34 cellular contexts compared by ENCODE assay signal in the genomic region with DNA sequence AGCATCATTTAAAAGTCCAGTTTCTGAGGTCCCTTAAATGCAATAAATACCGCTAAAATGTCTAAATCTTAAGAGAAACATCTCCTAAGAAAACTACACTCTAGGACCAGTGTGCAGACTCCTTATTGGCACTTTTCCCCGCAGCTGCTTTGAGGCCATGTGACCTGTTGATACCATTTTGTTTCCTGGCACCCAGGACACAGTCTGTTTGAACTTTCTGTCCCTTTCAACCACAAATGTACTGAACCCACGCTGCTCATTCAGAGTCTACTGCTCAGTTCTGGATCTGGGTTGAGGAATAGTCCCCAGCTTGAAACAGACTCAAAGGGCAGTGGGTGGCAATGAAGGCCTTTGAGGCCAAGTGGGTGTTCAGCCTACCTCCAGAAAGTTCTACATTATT. TPM values are rescaled to one million over a fixed set of nuclear protein-coding genes. Genes with fewer than 3 reads are reported as not detected.
DNase-seq lines count a peak whose midpoint lies in the region; ATAC-seq, FAIRE-seq and TF ChIP-seq lines count a peak whose summit lies in the region.
"Had no signal": no experiment of that assay in that cellular context is flagged by ENCODE, and none has a peak within 500 bp of the region (broad histone marks: within the 10 kb centered on the region; RNA-seq: fewer than 3 reads in every experiment).

No MANE protein-coding gene starts in this region.

- H3K18ac ChIP-seq in IMR-90 (ENCODE audit: low read depth, low read length): no peak overlapping the region

- H3K4me2 ChIP-seq in IMR-90 (ENCODE audit: low read depth, low read length) (no peak overlapping the region), astrocyte (ENCODE audit: low read length) (no peak overlapping the region)
- H3K4me2 ChIP-seq: GM23338 had no signal

- H3K9ac ChIP-seq in IMR-90 (ENCODE audit: low read depth, low read length) (no peak overlapping the region), astrocyte (ENCODE audit: low read length) (no peak overlapping the region)

- in situ Hi-C loops in IMR-90 (cut with MboI; ENCODE audit: low sequenced_read_pairs): no loop called here

- H3K27me3 ChIP-seq in IMR-90 (ENCODE audit: control insufficient read depth, insufficient read depth, low read length): no peaks in the 10 kb centered on the region
- H3K27me3 ChIP-seq in astrocyte (ENCODE audit: insufficient read depth, low read length): no peaks in the 10 kb centered on the region
- no peaks in the 10 kb centered on the region for H3K27me3 ChIP-seq in spleen (replicated peaks in 1 of 7)
- H3K27me3 ChIP-seq: brain microvascular endothelial cell, left lung had no signal

- CTCF ChIA-PET in IMR-90 (lab: Yijun Ruan, JAX): interaction anchor here (0.6 kb wide), 2 partner anchors 247 to 259 kb away, joined by 3 to 4 read pairs; no protein-coding TSS in a partner anchor

- ATAC-seq in IMR-90 (ENCODE audit: low read depth) (no peak), sciatic nerve (no peak)
- ATAC-seq: GM23338, left lung, PC-3 had no signal

- no peak for TF ChIP-seq RAD21 in IMR-90 (IDR thresholded peaks at IDR 0.05; ENCODE audit: low read length)

- H2BK20ac ChIP-seq in IMR-90 (ENCODE audit: low read depth, low read length): no peak overlapping the region

- H3K14ac ChIP-seq in IMR-90 (replicated peaks; ENCODE audit: low read depth, low read length): 0 out of 2 replicates have a peak overlapping the region, but pooled peaks have one; percentile 23

- H3K9me3 ChIP-seq in IMR-90 (ENCODE audit: control insufficient read depth, insufficient read depth, low read length) (no peaks in the 10 kb centered on the region), astrocyte (ENCODE audit: insufficient read depth, low read depth, low read length) (no peaks in the 10 kb centered on the region), spleen (no peaks in the 10 kb centered on the region)
- H3K9me3 ChIP-seq: left lung, prostate gland had no signal

- H4K91ac ChIP-seq in IMR-90 (ENCODE audit: insufficient read depth, low read depth, low read length): no peak overlapping the region

- dilution Hi-C loops in IMR-90 (cut with HindIII; ENCODE audit: low sequenced_read_pairs, unreplicated experiment): no loop called here

- 0 out of 2 replicates have a peak overlapping the region, but pooled peaks have one; percentile 27 for H3K4ac ChIP-seq in IMR-90 (ENCODE audit: low read depth, low read length)

- no peak for TF ChIP-seq POLR2A in IMR-90 (IDR thresholded peaks at IDR 0.05; ENCODE audit: low read depth, low read length)
- TF ChIP-seq POLR2A in spleen (IDR thresholded peaks at IDR 0.05): no peak

- H3K4me1 ChIP-seq in IMR-90 (ENCODE audit: control insufficient read depth, insufficient read depth, low read length): no peaks in the 10 kb centered on the region; the same call in 1 of the 2 replicates
- peaks cover 14% of the 10 kb centered on the region for H3K4me1 ChIP-seq in astrocyte (ENCODE audit: insufficient read depth, low read length)
- peaks cover 6 to 19% (median 15%) of the 10 kb centered on the region in 6 donors for H3K4me1 ChIP-seq in spleen
- H3K4me1 ChIP-seq: prostate gland had no signal

- no peak overlapping the region for H3K4me3 ChIP-seq in IMR-90 (ENCODE audit: insufficient read depth, low read depth, low read length)
- no peak overlapping the region for H3K4me3 ChIP-seq in astrocyte (ENCODE audit: insufficient read depth, low read depth, low read length)
- H3K4me3 ChIP-seq in spleen: no peak overlapping the region
- H3K4me3 ChIP-seq: GM23338, left lung, prostate gland had no signal

- peaks cover 9% of the 10 kb centered on the region for H3K9me1 ChIP-seq in IMR-90 (ENCODE audit: insufficient read depth, low read length)

- no peak overlapping the region for H2BK15ac ChIP-seq in IMR-90 (ENCODE audit: low read depth, low read length)

- H3K79me2 ChIP-seq in astrocyte (ENCODE audit: insufficient read depth, low read length): no peaks in the 10 kb centered on the region

- no peaks in the 10 kb centered on the region for H3K27me3 Mint-ChIP-seq in astrocyte (ENCODE audit: low read depth, unreplicated experiment)
- H3K27me3 Mint-ChIP-seq: naive B cell had no signal

- H3K36me3 ChIP-seq in IMR-90 (ENCODE audit: control insufficient read depth, insufficient read depth, low read length) (peaks cover 17% of the 10 kb centered on the region), astrocyte (ENCODE audit: insufficient read depth, low read length) (peaks cover 24% of the 10 kb centered on the region), spleen (peaks cover 0 to 56% (median 15%) of the 10 kb centered on the region in 6 donors)
- H3K36me3 ChIP-seq: prostate gland had no signal

- no peak overlapping the region for H3K4me3 Mint-ChIP-seq in astrocyte (ENCODE audit: unreplicated experiment)
- H3K4me3 Mint-ChIP-seq: activated naive CD4-positive, alpha-beta T cell treated with anti-CD3 and anti-CD28 coated beads for 36 hours; activated T-helper 1 cell treated with anti-CD3 and anti-CD28 coated beads, Interleukin-12 subunit alpha, Interleukin-12 subunit beta, Interleukin-2, Interleukin-4 antibody, amounts not matched to agents 30 ng/mL and 10 ng/mL and 1 ng/mL, durations not matched to agents 14 hours and 24 hours and 36 hours; CD4-positive, CD25-positive, alpha-beta regulatory T cell; GM23338; naive B cell; T-helper 2 cell treated with Interferon-gamma antibody and Interleukin-4, amounts not matched to agents 5 μg/mL and 100 μg/mL, for 36 hours had no signal

- H2AK9ac ChIP-seq in IMR-90 (replicated peaks; ENCODE audit: low read depth, low read length, poor library complexity): peak overlapping the region; percentile 11

- H3K36me3 Mint-ChIP-seq in astrocyte (ENCODE audit: low read depth, unreplicated experiment): peaks cover 41% of the 10 kb centered on the region
- H3K36me3 Mint-ChIP-seq: CD4-positive, CD25-positive, alpha-beta regulatory T cell had no signal

- intact Hi-C loops in IMR-90 (cut with micrococcal nuclease) (loop anchor here (5.0 kb wide), 1 partner anchor 46 kb away; no protein-coding TSS in a partner anchor), spleen (cut with DNase I; ENCODE audit: low total_unique reads) (no loop called here), sciatic nerve (cut with DNase I) (no loop called here)

- H2AFZ ChIP-seq in IMR-90 (replicated peaks; ENCODE audit: low read length, poor library complexity): no peak overlapping the region
- no peak overlapping the region for H2AFZ ChIP-seq in astrocyte (ENCODE audit: low read depth, low read length)
- H2AFZ ChIP-seq: GM23338 had no signal

- no peak overlapping the region for H3K23ac ChIP-seq in IMR-90 (ENCODE audit: low read depth, low read length)

- no peak overlapping the region for H4K8ac ChIP-seq in IMR-90 (ENCODE audit: low read depth in 2 of 2, low read length in 2 of 2)

- H3K56ac ChIP-seq in IMR-90 (ENCODE audit: extremely low read depth, insufficient read depth, low read length): no peak overlapping the region

- no TSS peak for BruUV-seq in IMR-90 (replicated peaks; lab: Mats Ljungman, UMichigan)

- WGBS in IMR-90 (ENCODE audit: extremely low coverage in 2 of 2, insufficient read length in 1 of 2), 2 experiments: 100% methylated on average over 1 of the region's 3 CpGs; no CpG with 5 or more reads in 1 of the 2 experiments
- 77 to 85% (median 82%) methylated on average over 3 of the region's 3 CpGs for WGBS in spleen, 5 donors

- POLR2A ChIA-PET in IMR-90 (lab: Charles Lee; ENCODE audit: unreplicated experiment): no interaction called here

- H2BK120ac ChIP-seq in IMR-90 (ENCODE audit: low read depth, low read length): peak overlapping the region; percentile 38; the same call in 1 of the 2 replicates

- no peak overlapping the region for H4K5ac ChIP-seq in IMR-90 (ENCODE audit: low read depth, low read length)

- no peak overlapping the region for H2BK5ac ChIP-seq in IMR-90 (ENCODE audit: low read depth, low read length, poor library complexity, severe bottlenecking)

- no peaks in the 10 kb centered on the region for H4K20me1 ChIP-seq in IMR-90 (ENCODE audit: insufficient read depth, low read length)
- H4K20me1 ChIP-seq in astrocyte (ENCODE audit: insufficient read depth, low read length): no peaks in the 10 kb centered on the region

- TF ChIP-seq CTCF in IMR-90 (conservative IDR thresholded peaks at IDR 0.05; ENCODE audit: low read depth, low read length): no peak
- no peak for TF ChIP-seq CTCF in astrocyte (IDR thresholded peaks at IDR 0.05; ENCODE audit: insufficient read depth, low read depth, low read length)
- TF ChIP-seq CTCF in spleen (IDR thresholded peaks at IDR 0.05 in 8 of 11, conservative IDR thresholded peaks at IDR 0.05 in 3 of 11): no peak

- no peak overlapping the region for H2AK5ac ChIP-seq in IMR-90 (ENCODE audit: low read depth, low read length)

- H3K79me1 ChIP-seq in IMR-90 (ENCODE audit: low read depth in 1 of 2, low read length in 2 of 2): peaks cover 11 to 23% of the 10 kb centered on the region in 2 experiments; a peak in 2 of 4 replicates

- peaks cover 12% of the 10 kb centered on the region for H3K4me1 Mint-ChIP-seq in astrocyte (ENCODE audit: low read depth, unreplicated experiment)
- H3K4me1 Mint-ChIP-seq: CD4-positive, CD25-positive, alpha-beta regulatory T cell had no signal

- H3K27ac Mint-ChIP-seq in astrocyte (ENCODE audit: unreplicated experiment): peak overlapping the region; percentile 2
- H3K27ac Mint-ChIP-seq: activated naive CD4-positive, alpha-beta T cell treated with anti-CD3 and anti-CD28 coated beads for 36 hours; activated T-helper 1 cell treated with anti-CD3 and anti-CD28 coated beads, Interleukin-12 subunit alpha, Interleukin-12 subunit beta, Interleukin-2, Interleukin-4 antibody, amounts not matched to agents 30 ng/mL and 10 ng/mL and 1 ng/mL, durations not matched to agents 14 hours and 24 hours and 36 hours; CD4-positive, CD25-positive, alpha-beta regulatory T cell; GM23338; T-helper 2 cell treated with Interferon-gamma antibody and Interleukin-4, amounts not matched to agents 5 μg/mL and 100 μg/mL, for 36 hours had no signal

- DNase-seq in IMR-90: no peak
- DNase-seq in astrocyte (ENCODE audit: low read depth): no peak
- DNase-seq in iris pigment epithelial cell (ENCODE audit: low read depth): peak; percentile 30
- DNase-seq in spleen: no peak
- no peak for DNase-seq in retina
- no peak for DNase-seq in NCI-H345 treated with DMSO at 0.1 percent for 48 hours (lab: John Stamatoyannopoulos, UW; ENCODE audit: unreplicated experiment)
- no peak for DNase-seq in sciatic nerve (ENCODE audit: low spot score)
- no peak for DNase-seq in activated T-cell treated with anti-CD3 and anti-CD28 coated beads, Interleukin-2, amount 50 U/mL, for 1 hour
- DNase-seq: activated CD4-positive, alpha-beta T cell treated with anti-CD3 and anti-CD28 coated beads, Interleukin-2, amount 50 U/mL, for 48 hours; activated CD4-positive, CD25-positive, alpha-beta regulatory T cell treated with anti-CD3 and anti-CD28 coated beads, Interleukin-2, amount 50 U/mL, for 72 hours; activated CD8-positive, alpha-beta memory T cell treated with anti-CD3 and anti-CD28 coated beads, Interleukin-2, amount 50 U/mL, for 4 hours; activated naive CD4-positive, alpha-beta T cell treated with anti-CD3 and anti-CD28 coated beads for 36 hours; AML-193; CD4-positive, CD25-positive, alpha-beta regulatory T cell; effector CD4-positive, alpha-beta T cell; left lung; naive B cell; NCI-H187; NCI-H524; PC-3; SHP77 treated with DMSO at 0.1 percent for 48 hours; stimulated activated naive CD4-positive, alpha-beta T cell treated with Interleukin-2 at 50 U/mL for 16 hours had no signal

- H3K27ac ChIP-seq in IMR-90 (ENCODE audit: insufficient read depth, low read length) (no peak overlapping the region), astrocyte (ENCODE audit: low read depth, low read length) (no peak overlapping the region), spleen (peak overlapping the region in 5 of 8 donors; percentile 4 to 52 (median 28))
- H3K27ac ChIP-seq: brain microvascular endothelial cell, left lung had no signal

- H3K9me3 Mint-ChIP-seq in astrocyte (ENCODE audit: unreplicated experiment): no peaks in the 10 kb centered on the region
- H3K9me3 Mint-ChIP-seq: activated naive CD4-positive, alpha-beta T cell treated with anti-CD3 and anti-CD28 coated beads for 36 hours; activated T-helper 1 cell treated with anti-CD3 and anti-CD28 coated beads, Interleukin-12 subunit alpha, Interleukin-12 subunit beta, Interleukin-2, Interleukin-4 antibody, amounts not matched to agents 30 ng/mL and 10 ng/mL and 1 ng/mL, durations not matched to agents 14 hours and 24 hours and 36 hours; GM23338; naive B cell; T-helper 2 cell treated with Interferon-gamma antibody and Interleukin-4, amounts not matched to agents 5 μg/mL and 100 μg/mL, for 36 hours had no signal

- FAIRE-seq in astrocyte (lab: Jason Lieb, UNC): no peak

RNA-seq across cellular contexts. Expression of a gene that starts 17.1 kb away (rescaled TPM):
- not detected in 2 replicates for total RNA-seq in IMR-90 (2012; rRNA removed)
- polyA plus RNA-seq in IMR-90 (2012; rRNA removed): not detected in 2 replicates
- polyA plus RNA-seq in IMR-90 (2012; cell fraction: cytosol; rRNA removed): not detected in 2 replicates
- polyA plus RNA-seq in IMR-90 (2012; cell fraction: nucleus; rRNA removed; ENCODE audit: low replicate concordance): not detected in 2 replicates
- not detected in 2 replicates for total RNA-seq in astrocyte
- not detected for total RNA-seq in spleen
- under 1 TPM in 1 of 3 donors, not detected in 2; 0.06 TPM for polyA plus RNA-seq in spleen
- not detected for total RNA-seq in sciatic nerve
- total RNA-seq: A673; activated naive CD4-positive, alpha-beta T cell treated with anti-CD3 and anti-CD28 coated beads for 36 hours; activated T-helper 1 cell treated with anti-CD3 and anti-CD28 coated beads, Interleukin-12 subunit alpha, Interleukin-12 subunit beta, Interleukin-2, Interleukin-4 antibody, amounts not matched to agents 30 ng/mL and 10 ng/mL and 1 ng/mL, durations not matched to agents 14 hours and 24 hours and 36 hours; Calu3; CD4-positive, CD25-positive, alpha-beta regulatory T cell; cerebellum; epithelial cell of proximal tubule; GM23338; HT-29; left lung; mesenteric fat pad; PC-3 had no signal
- polyA plus RNA-seq: CD4-positive, CD25-positive, alpha-beta regulatory T cell; GM23338; thymus had no signal

Comparison
In these comparisons a context has a peak if more than half of its experiments do, and no peak if none do; other contexts are left out.
1. H3K27ac ChIP-seq: peak in spleen (5 of 8); none in IMR-90 (single experiment) and astrocyte (single experiment).